In the genomic region with DNA sequence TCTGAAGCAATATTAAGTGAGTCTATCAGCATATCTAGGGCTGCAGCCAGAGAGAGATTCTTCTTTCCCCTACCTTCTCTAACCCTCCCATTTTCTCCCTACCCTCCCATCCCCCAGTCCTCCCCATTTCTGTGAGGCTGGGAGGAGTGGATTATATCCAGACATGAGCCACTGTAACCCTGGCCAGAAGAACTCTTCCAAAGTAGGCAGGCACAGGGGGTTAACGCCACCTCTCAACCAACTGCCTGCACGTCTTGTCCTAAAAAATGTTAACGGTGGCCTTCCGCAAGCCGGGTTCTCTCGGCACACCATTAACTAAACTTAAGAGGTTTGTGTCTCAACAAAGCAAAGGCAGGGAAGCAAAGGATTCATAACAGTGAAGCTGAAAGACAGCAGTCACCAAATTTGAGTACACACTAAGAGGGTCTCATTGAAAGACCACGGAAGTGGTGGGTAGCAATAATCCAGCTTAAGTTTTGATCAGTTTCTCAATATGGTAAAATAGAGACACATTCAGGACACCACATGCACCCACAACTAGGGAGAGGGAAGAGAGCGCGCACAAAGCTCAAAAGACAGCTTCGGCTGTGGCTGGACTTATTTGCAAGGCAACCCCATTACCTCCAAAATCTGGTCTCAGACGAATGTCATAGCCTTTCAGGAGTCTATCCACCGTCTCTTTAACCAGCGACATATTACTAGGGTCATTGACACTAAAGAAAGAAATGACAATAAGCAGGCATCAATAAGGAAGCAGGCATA, we compare ENCODE assay signal across 1 cellular context.
TF ChIP-seq lines count a peak whose summit lies in the region.

No MANE protein-coding gene starts in this region.

TF ChIP-seq in H1, 55 proteins besides CTCF, POLR2A, EP300 and RAD21:
- TF ChIP-seq EZH2 (IDR thresholded peaks at IDR 0.05; ENCODE audit: low read depth, low read length, severe bottlenecking) (peak; percentile 53), BRCA1 (IDR thresholded peaks at IDR 0.05; ENCODE audit: low read depth, low read length) (no peak), JUN (IDR thresholded peaks at IDR 0.05; ENCODE audit: low read depth, low read length) (no peak), SAP30 (IDR thresholded peaks at IDR 0.05; ENCODE audit: insufficient read depth, insufficient replicate concordance, low read length) (no peak), RNF2 (IDR thresholded peaks at IDR 0.05; ENCODE audit: borderline replicate concordance, low read depth, low read length, missing control alignments, poor library complexity, severe bottlenecking) (peak; percentile 68), RFX5 (IDR thresholded peaks at IDR 0.05; ENCODE audit: borderline replicate concordance, low read depth, low read length) (no peak), SUZ12 (IDR thresholded peaks at IDR 0.05; ENCODE audit: low read length) (peak; percentile 49; the same call in 1 of the 2 replicates), CHD1 (IDR thresholded peaks at IDR 0.05; ENCODE audit: low read depth, low read length) (no peak), HDAC6 (IDR thresholded peaks at IDR 0.05; ENCODE audit: low read depth, low read length) (no peak), TBP (IDR thresholded peaks at IDR 0.05; ENCODE audit: low read depth, low read length) (no peak), NANOG (IDR thresholded peaks at IDR 0.05; ENCODE audit: insufficient read depth, low read depth, low read length, poor library complexity, severe bottlenecking) (no peak), FOSL1 (IDR thresholded peaks at IDR 0.05; ENCODE audit: insufficient read depth, low read depth, low read length) (no peak), CREB1 (IDR thresholded peaks at IDR 0.05) (no peak)
- TF ChIP-seq, protein P1, sequence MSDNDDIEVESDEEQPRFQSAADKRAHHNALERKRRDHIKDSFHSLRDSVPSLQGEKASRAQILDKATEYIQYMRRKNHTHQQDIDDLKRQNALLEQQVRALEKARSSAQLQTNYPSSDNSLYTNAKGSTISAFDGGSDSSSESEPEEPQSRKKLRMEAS (IDR thresholded peaks at IDR 0.05), result no peak
